ENCODE assay signal across 8 cellular contexts in the genomic region with DNA sequence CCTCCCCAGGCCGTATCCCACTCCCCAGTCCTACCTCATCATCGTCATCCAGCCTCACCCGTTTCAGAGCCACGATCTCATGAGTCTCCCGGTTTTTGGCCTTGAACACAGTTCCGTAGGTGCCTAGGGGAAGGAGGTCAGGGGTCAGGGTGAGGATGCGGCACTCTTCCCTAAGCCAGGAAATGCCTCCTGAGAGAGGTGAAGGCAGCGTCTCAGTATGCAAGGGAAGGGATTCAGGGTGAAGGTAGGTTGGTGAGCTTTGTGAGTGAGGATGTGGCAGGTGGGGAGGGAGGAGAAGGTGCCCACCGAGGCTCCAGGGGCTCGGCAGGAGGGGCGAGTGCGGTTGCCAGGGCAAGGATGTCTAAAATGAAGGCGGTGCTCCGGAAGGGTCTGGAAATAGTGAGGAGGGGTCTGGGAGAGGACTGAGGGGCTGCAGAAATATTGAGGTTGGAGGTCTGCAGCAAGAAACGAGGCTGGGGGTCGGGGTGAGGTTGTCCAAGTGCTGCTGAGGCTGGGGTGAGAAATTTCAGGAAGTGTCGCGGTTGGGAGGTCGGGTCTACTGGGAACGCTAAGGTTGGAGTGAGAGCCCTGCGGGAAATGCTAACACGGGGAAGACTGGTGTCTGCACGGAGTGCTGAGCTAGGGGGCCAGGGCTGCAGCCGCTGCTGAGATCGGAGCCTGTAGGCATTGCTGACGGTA. TPM values are rescaled to one million over a fixed set of nuclear protein-coding genes. Genes with fewer than 3 reads are reported as not detected.
DNase-seq lines count a peak whose midpoint lies in the region; ATAC-seq and TF ChIP-seq lines count a peak whose summit lies in the region.

No MANE protein-coding gene starts in this region.

- ATAC-seq in HG02870 (IDR thresholded peaks at IDR 0.05; ENCODE audit: unreplicated experiment) = peak; percentile 9

- no peaks in the 10 kb centered on the region; the same call in 1 of the 2 replicates for H4K20me1 ChIP-seq in PC-9 (ENCODE audit: insufficient read depth)

- H3K9me3 Mint-ChIP-seq in progenitor cell of endocrine pancreas (ENCODE audit: low read depth) = no peaks in the 10 kb centered on the region

- H3K36me3 Mint-ChIP-seq in progenitor cell of endocrine pancreas (ENCODE audit: insufficient read depth) = peaks cover 3% of the 10 kb centered on the region

- H3K4me1 ChIP-seq in PC-9 (replicated peaks; ENCODE audit: insufficient read depth) = peaks cover 35% of the 10 kb centered on the region
- H3K4me1 ChIP-seq in esophagus squamous epithelium = peaks cover 36 to 48% (median 48%) of the 10 kb centered on the region in 3 donors

- peak overlapping the region; percentile 89 for H3K4me3 Mint-ChIP-seq in progenitor cell of endocrine pancreas (ENCODE audit: low read depth)

- H3K27ac ChIP-seq in PC-9 (no peak overlapping the region), esophagus squamous epithelium (peak overlapping the region; percentile 64 to 99 (median 90))

- H3K79me2 ChIP-seq in PC-9 (ENCODE audit: low read depth) = peaks cover 27% of the 10 kb centered on the region

- H2AFZ ChIP-seq in PC-9 = peak overlapping the region; percentile 88

- H3K4me1 Mint-ChIP-seq in progenitor cell of endocrine pancreas (ENCODE audit: low read depth) = peaks cover 32% of the 10 kb centered on the region

- H3F3A ChIP-seq in PC-9 (ENCODE audit: insufficient read depth, low read depth) = peaks cover 38% of the 10 kb centered on the region; the same call in 1 of the 2 replicates

- H3K9me2 ChIP-seq in PC-9 (ENCODE audit: insufficient read depth) = no peaks in the 10 kb centered on the region

- TF ChIP-seq CTCF in PC-9 (conservative IDR thresholded peaks at IDR 0.05) (no peak), esophagus squamous epithelium (IDR thresholded peaks at IDR 0.05) (no peak), progenitor cell of endocrine pancreas (IDR thresholded peaks at IDR 0.05; ENCODE audit: unreplicated experiment) (no peak)

- peak; percentile 68 for DNase-seq in activated CD8-positive, alpha-beta memory T cell treated with anti-CD3 and anti-CD28 coated beads, Interleukin-2, amount 50 U/mL, for 48 hours
- DNase-seq in activated CD8-positive, alpha-beta memory T cell treated with anti-CD3 and anti-CD28 coated beads for 24 hours = no peak
- no peak for DNase-seq in PC-9
- no peak for DNase-seq in esophagus squamous epithelium (lab: John Stamatoyannopoulos, UW)
- no peak for DNase-seq in progenitor cell of endocrine pancreas (ENCODE audit: low spot score, unreplicated experiment)
- DNase-seq in RPMI8226 = no peak
- no peak for DNase-seq in NCI-H2107 (lab: John Stamatoyannopoulos, UW)

- 2 to 9% methylated on average over 18 to 25 of the region's 26 CpGs for WGBS in esophagus squamous epithelium, 2 donors

- no peak for TF ChIP-seq POLR2A in esophagus squamous epithelium (IDR thresholded peaks at IDR 0.05)

- no TSS peak for BruUV-seq in PC-9 (replicated peaks; lab: Mats Ljungman, UMichigan)

- H3K4me3 ChIP-seq in PC-9 (peak overlapping the region; percentile 82), esophagus squamous epithelium (peak overlapping the region; percentile 56 to 87 (median 82))

- no peaks in the 10 kb centered on the region for H3K27me3 ChIP-seq in PC-9 (ENCODE audit: insufficient read depth, low read depth)
- no peaks in the 10 kb centered on the region for H3K27me3 ChIP-seq in esophagus squamous epithelium

- H3K4me2 ChIP-seq in PC-9 = peak overlapping the region; percentile 98

- H3K27me3 Mint-ChIP-seq in progenitor cell of endocrine pancreas = peaks cover 4% of the 10 kb centered on the region

- no peaks in the 10 kb centered on the region for H3K9me3 ChIP-seq in PC-9 (ENCODE audit: insufficient read depth, low read depth)
- H3K9me3 ChIP-seq in esophagus squamous epithelium = no peaks in the 10 kb centered on the region

- no peaks in the 10 kb centered on the region for H3K36me3 ChIP-seq in PC-9 (ENCODE audit: low read depth)
- peaks cover 0 to 20% (median 0%) of the 10 kb centered on the region in 3 donors for H3K36me3 ChIP-seq in esophagus squamous epithelium

- CTCF ChIA-PET in PC-9 (lab: Charles Lee) = no interaction called here

- H3K27ac Mint-ChIP-seq in progenitor cell of endocrine pancreas = peak overlapping the region; percentile 93

- POLR2A ChIA-PET in PC-9 (lab: Charles Lee; ENCODE audit: unreplicated experiment) = interaction anchor here (1.0 kb wide), 1 partner anchor 29 kb away, joined by 3 read pairs; a partner anchor contains a TSS

- intact Hi-C loops in PC-9 (cut with micrococcal nuclease; ENCODE audit: unreplicated experiment) = no loop called here
- intact Hi-C loops in esophagus squamous epithelium (cut with DNase I) = no loop called here

RNA-seq across cellular contexts. Expression of a gene that starts 0.5 kb away (rescaled TPM):
- total RNA-seq in PC-9 (2021) = 45.7 and 58.4 TPM in 2 replicates
- 10 to 100 TPM in 2 of 4 donors, 1 to 10 TPM in 2; 3.8 to 12.9 (median 8.6) TPM for total RNA-seq in esophagus squamous epithelium
- total RNA-seq in progenitor cell of endocrine pancreas = 22.6 and 24.9 TPM in 2 replicates

RNA-seq across cellular contexts. Expression of a gene that starts 2.2 kb away (rescaled TPM):
- total RNA-seq in PC-9 (2021) = 199 and 245 TPM in 2 replicates
- 10 to 100 TPM; 39.8 to 53.7 (median 45.0) TPM for total RNA-seq in esophagus squamous epithelium
- 208 and 213 TPM in 2 replicates for total RNA-seq in progenitor cell of endocrine pancreas

RNA-seq across cellular contexts. Expression of a gene that starts 8.9 kb away (rescaled TPM):
- 7.6 and 10.5 TPM in 2 replicates for total RNA-seq in PC-9 (2021)
- under 1 TPM in 2 of 4 donors, not detected in 2; 0.40 to 0.95 TPM for total RNA-seq in esophagus squamous epithelium
- 3.5 and 5.1 TPM in 2 replicates for total RNA-seq in progenitor cell of endocrine pancreas

RNA-seq across cellular contexts. Expression of a gene that starts 23.4 kb away (rescaled TPM):
- total RNA-seq in PC-9 (2021) = 104 and 126 TPM in 2 replicates
- total RNA-seq in esophagus squamous epithelium = 10 to 100 TPM; 43.0 to 83.6 (median 75.9) TPM
- 75.0 and 81.9 TPM in 2 replicates for total RNA-seq in progenitor cell of endocrine pancreas

RNA-seq across cellular contexts. Expression of a gene that starts 26.1 kb away (rescaled TPM):
- total RNA-seq in PC-9 (2021) (87.8 and 99.3 TPM in 2 replicates), esophagus squamous epithelium (10 to 100 TPM; 28.4 to 51.0 (median 35.2) TPM), progenitor cell of endocrine pancreas (40.4 and 48.6 TPM in 2 replicates)
